ENCODE assay signal across 8 cellular contexts in the genomic region with DNA sequence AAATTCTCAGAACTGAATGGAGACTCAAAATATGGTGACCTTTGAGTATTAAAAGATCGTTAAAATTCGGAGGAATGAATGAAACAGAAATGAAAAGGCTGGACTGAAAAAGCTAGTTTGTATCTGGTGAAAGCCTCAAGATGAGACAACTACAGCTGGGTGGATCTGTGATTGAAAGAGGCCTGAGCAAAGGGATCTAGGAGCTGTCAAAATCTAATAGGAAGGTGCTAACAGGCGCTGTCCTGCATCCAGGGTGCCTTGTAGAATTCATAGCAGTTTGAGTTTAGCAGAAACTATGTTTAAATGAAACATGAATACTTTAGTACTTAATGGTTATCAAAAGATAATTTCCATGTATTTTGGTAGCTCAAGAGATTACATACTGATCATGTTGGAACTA. TPM values are rescaled to one million over a fixed set of nuclear protein-coding genes. Genes with fewer than 3 reads are reported as not detected.
A peak's percentile ranks its signal among the peaks of the same experiment; 100 is the strongest.
DNase-seq lines count a peak whose midpoint lies in the region; ATAC-seq and TF ChIP-seq lines count a peak whose summit lies in the region.

No MANE protein-coding gene starts in this region.

- H3K4me1 ChIP-seq in ES-I3 (ENCODE audit: insufficient read depth, low read length), result peaks cover 10% of the 10 kb centered on the region; the same call in 1 of the 2 replicates
- H3K4me1 ChIP-seq in Peyer's patch, result peaks cover 0 to 65% (median 24%) of the 10 kb centered on the region in 4 donors

- ATAC-seq in HG02938 (IDR thresholded peaks at IDR 0.05; ENCODE audit: unreplicated experiment), result no peak

- H3K9me3 ChIP-seq in ES-I3 (ENCODE audit: control insufficient read depth, insufficient read depth, low read length) (no peaks in the 10 kb centered on the region), Peyer's patch (no peaks in the 10 kb centered on the region)

- peaks cover 43% of the 10 kb centered on the region for H3K4me1 Mint-ChIP-seq in progenitor cell of endocrine pancreas (ENCODE audit: low read depth)

- H3K36me3 ChIP-seq in ES-I3 (ENCODE audit: insufficient read depth, low read length), result no peaks in the 10 kb centered on the region
- H3K36me3 ChIP-seq in Peyer's patch, result no peaks in the 10 kb centered on the region

- H3K4me3 ChIP-seq in Peyer's patch, result peak overlapping the region; percentile 4 to 100 (median 98)

- H3K9me3 Mint-ChIP-seq in progenitor cell of endocrine pancreas (ENCODE audit: low read depth), result no peaks in the 10 kb centered on the region

- H3K27ac Mint-ChIP-seq in progenitor cell of endocrine pancreas, result peak overlapping the region; percentile 98

- peaks cover 9% of the 10 kb centered on the region for H3K36me3 Mint-ChIP-seq in progenitor cell of endocrine pancreas (ENCODE audit: insufficient read depth)

- peak overlapping the region; percentile 88 for H3K4me3 Mint-ChIP-seq in progenitor cell of endocrine pancreas (ENCODE audit: low read depth)

- TF ChIP-seq CTCF in Peyer's patch (IDR thresholded peaks at IDR 0.05) (no peak), progenitor cell of endocrine pancreas (IDR thresholded peaks at IDR 0.05; ENCODE audit: unreplicated experiment) (no peak)

- TF ChIP-seq POLR2A in Peyer's patch (IDR thresholded peaks at IDR 0.05), result no peak
- no peak for TF ChIP-seq POLR2A in erythroblast (IDR thresholded peaks at IDR 0.05; ENCODE audit: low read length)

- H3K27me3 ChIP-seq in Peyer's patch, result no peaks in the 10 kb centered on the region

- H3K9ac ChIP-seq in ES-I3 (ENCODE audit: low read depth, low read length), result peak overlapping the region; percentile 69; the same call in 1 of the 2 replicates

- no peaks in the 10 kb centered on the region for H3K27me3 Mint-ChIP-seq in progenitor cell of endocrine pancreas

- peak overlapping the region; percentile 89 to 100 (median 100) for H3K27ac ChIP-seq in Peyer's patch

- no peak for DNase-seq in Peyer's patch
- DNase-seq in erythroblast (lab: John Stamatoyannopoulos, UW), result peak; percentile 19 to 41
- DNase-seq in progenitor cell of endocrine pancreas (ENCODE audit: low spot score, unreplicated experiment), result no peak
- no peak for DNase-seq in Kasumi-1 (lab: John Stamatoyannopoulos, UW)
- no peak for DNase-seq in HK-2 (ENCODE audit: unreplicated experiment)
- DNase-seq in D341Med (ENCODE audit: low spot score), result no peak

RNA-seq across cellular contexts. Expression of gene YY1, which starts 2.3 kb away (rescaled TPM):
- total RNA-seq in Peyer's patch, result 10 to 100 TPM; 42.0 to 63.5 (median 50.9) TPM
- total RNA-seq in progenitor cell of endocrine pancreas, result 86.6 and 90.2 TPM in 2 replicates

Comparison
In these comparisons a context has a peak if more than half of its experiments do, and no peak if none do; other contexts are left out.
1. DNase-seq: peak in erythroblast (2 of 2); none in Peyer's patch (0 of 3), progenitor cell of endocrine pancreas (single experiment), Kasumi-1 (0 of 2), HK-2 (single experiment) and D341Med (single experiment).